ENCODE assay signal across 25 cellular contexts in genomic region chr10:116286801-116287200, GRCh38. TPM values are rescaled to one million over a fixed set of nuclear protein-coding genes. Genes with fewer than 3 reads are reported as not detected.
"Had no signal": no experiment of that assay in that cellular context is flagged by ENCODE, and none has a peak within 500 bp of the region (broad histone marks: within the 10 kb centered on the region; RNA-seq: fewer than 3 reads in every experiment).

No MANE protein-coding gene starts in this region.

- H3K9me3 Mint-ChIP-seq: activated CD8-positive, alpha-beta T cell treated with anti-CD3 and anti-CD28 coated beads for 36 hours; activated T-cell treated with anti-CD3 and anti-CD28 coated beads, Interleukin-2, amount 50 U/mL, for 72 hours had no signal

- H3K9me3 ChIP-seq: SJSA1 had no signal

- H3K27me3 Mint-ChIP-seq: central memory CD8-positive, alpha-beta T cell had no signal

- H3K4me1 Mint-ChIP-seq: central memory CD8-positive, alpha-beta T cell had no signal

- FAIRE-seq: astrocyte, RCC 7860 had no signal

- H3K4me3 ChIP-seq: SJSA1 had no signal

- H3K36me3 Mint-ChIP-seq: brain had no signal

- H3K27ac ChIP-seq: SJSA1 had no signal

- H3K27ac Mint-ChIP-seq: activated CD8-positive, alpha-beta T cell treated with anti-CD3 and anti-CD28 coated beads for 36 hours; activated T-cell treated with anti-CD3 and anti-CD28 coated beads, Interleukin-2, amount 50 U/mL, for 72 hours had no signal

- DNase-seq: activated CD4-positive, alpha-beta T cell treated with anti-CD3 and anti-CD28 coated beads for 4 hours; activated CD8-positive, alpha-beta memory T cell treated with anti-CD3 and anti-CD28 coated beads, Interleukin-2, amount 50 U/mL, for 4 hours; activated CD8-positive, alpha-beta T cell treated with anti-CD3 and anti-CD28 coated beads for 36 hours; activated naive CD4-positive, alpha-beta T cell treated with anti-CD3 and anti-CD28 coated beads, Interleukin-2, amount 50 U/mL, for 16 hours; activated T-cell treated with anti-CD3 and anti-CD28 coated beads, Interleukin-2, amount 50 U/mL, for 72 hours; Karpas-422; NCI-H1092 treated with DMSO at 0.1 percent for 48 hours; NCI-H1417 treated with DMSO at 0.1 percent for 48 hours; NCI-H1694; NCI-H2029; NCI-H2107; NCI-H510A treated with DMSO at 0.1 percent for 48 hours; NCI-H69; PC-3; SHP77; SW 1271 had no signal

- ATAC-seq: activated CD4-positive, CD25-positive, alpha-beta regulatory T cell treated with anti-CD3 and anti-CD28 coated beads, Interleukin-2, amount 50 U/mL, for 24 hours; activated CD8-positive, alpha-beta T cell treated with anti-CD3 and anti-CD28 coated beads for 36 hours; activated T-cell treated with anti-CD3 and anti-CD28 coated beads, Interleukin-2, amount 50 U/mL, for 72 hours; PC-3; SK-N-SH treated with all-trans-retinoic acid at 6 μM for 48 hours had no signal

- H3K36me3 ChIP-seq: SJSA1 had no signal

- H3K27me3 ChIP-seq: SJSA1 had no signal

- H3K4me3 Mint-ChIP-seq: activated CD8-positive, alpha-beta T cell treated with anti-CD3 and anti-CD28 coated beads for 36 hours; activated T-cell treated with anti-CD3 and anti-CD28 coated beads, Interleukin-2, amount 50 U/mL, for 72 hours; brain; central memory CD8-positive, alpha-beta T cell had no signal

RNA-seq across cellular contexts. Expression of gene GFRA1, which starts 13.8 kb away (rescaled TPM):
- total RNA-seq: activated CD8-positive, alpha-beta T cell treated with anti-CD3 and anti-CD28 coated beads for 36 hours; activated T-cell treated with anti-CD3 and anti-CD28 coated beads, Interleukin-2, amount 50 U/mL, for 72 hours; PC-3; T-helper 1 cell treated with Interleukin-12 subunit alpha and Interleukin-12 subunit beta and Interleukin-4 antibody, amounts not matched to agents 30 ng/mL and 1 ng/mL, for 36 hours had no signal

RNA-seq across cellular contexts. Expression of gene CCDC172, which starts 37.4 kb away (rescaled TPM):
- total RNA-seq: activated CD8-positive, alpha-beta T cell treated with anti-CD3 and anti-CD28 coated beads for 36 hours; activated T-cell treated with anti-CD3 and anti-CD28 coated beads, Interleukin-2, amount 50 U/mL, for 72 hours; astrocyte; M059J; PC-3; SJSA1; T-helper 1 cell treated with Interleukin-12 subunit alpha and Interleukin-12 subunit beta and Interleukin-4 antibody, amounts not matched to agents 30 ng/mL and 1 ng/mL, for 36 hours had no signal
